In the genomic region with DNA sequence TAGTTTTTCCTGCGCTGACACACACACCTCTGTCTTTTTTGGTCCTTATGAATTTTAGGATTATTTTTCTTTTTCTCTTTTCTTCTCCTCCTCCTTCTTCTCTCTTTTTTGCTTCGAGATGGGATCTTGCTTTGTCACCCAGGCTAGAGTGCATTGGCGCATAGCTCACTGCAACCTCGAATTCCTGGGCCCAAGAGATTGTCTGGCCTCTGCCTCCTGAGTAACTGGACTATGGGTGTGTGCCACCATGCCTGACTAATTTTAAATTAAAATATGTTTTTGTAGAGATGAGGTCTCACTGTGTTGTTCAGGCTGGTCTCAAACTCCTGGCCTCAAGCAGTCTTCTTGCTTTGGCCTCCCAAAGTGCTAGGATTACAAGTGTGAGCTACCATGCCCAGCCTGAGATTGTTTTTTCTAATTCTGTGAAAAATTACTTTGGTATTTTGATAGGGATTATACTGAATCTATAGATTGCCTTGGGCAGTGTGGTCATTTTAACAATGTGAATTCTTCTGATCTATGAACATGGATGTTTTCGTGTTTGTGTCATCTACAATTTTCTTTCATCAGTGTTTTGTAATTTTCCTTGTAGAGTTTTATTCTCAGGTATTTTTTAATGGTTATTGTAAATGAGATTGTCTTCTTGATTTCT, we compare ENCODE assay signal across 1 cellular context.
TF ChIP-seq lines count a peak whose summit lies in the region.

No MANE protein-coding gene starts in this region.

TF ChIP-seq in K562, 482 proteins besides CTCF, POLR2A, EP300 and RAD21:
- TF ChIP-seq, protein P1, sequence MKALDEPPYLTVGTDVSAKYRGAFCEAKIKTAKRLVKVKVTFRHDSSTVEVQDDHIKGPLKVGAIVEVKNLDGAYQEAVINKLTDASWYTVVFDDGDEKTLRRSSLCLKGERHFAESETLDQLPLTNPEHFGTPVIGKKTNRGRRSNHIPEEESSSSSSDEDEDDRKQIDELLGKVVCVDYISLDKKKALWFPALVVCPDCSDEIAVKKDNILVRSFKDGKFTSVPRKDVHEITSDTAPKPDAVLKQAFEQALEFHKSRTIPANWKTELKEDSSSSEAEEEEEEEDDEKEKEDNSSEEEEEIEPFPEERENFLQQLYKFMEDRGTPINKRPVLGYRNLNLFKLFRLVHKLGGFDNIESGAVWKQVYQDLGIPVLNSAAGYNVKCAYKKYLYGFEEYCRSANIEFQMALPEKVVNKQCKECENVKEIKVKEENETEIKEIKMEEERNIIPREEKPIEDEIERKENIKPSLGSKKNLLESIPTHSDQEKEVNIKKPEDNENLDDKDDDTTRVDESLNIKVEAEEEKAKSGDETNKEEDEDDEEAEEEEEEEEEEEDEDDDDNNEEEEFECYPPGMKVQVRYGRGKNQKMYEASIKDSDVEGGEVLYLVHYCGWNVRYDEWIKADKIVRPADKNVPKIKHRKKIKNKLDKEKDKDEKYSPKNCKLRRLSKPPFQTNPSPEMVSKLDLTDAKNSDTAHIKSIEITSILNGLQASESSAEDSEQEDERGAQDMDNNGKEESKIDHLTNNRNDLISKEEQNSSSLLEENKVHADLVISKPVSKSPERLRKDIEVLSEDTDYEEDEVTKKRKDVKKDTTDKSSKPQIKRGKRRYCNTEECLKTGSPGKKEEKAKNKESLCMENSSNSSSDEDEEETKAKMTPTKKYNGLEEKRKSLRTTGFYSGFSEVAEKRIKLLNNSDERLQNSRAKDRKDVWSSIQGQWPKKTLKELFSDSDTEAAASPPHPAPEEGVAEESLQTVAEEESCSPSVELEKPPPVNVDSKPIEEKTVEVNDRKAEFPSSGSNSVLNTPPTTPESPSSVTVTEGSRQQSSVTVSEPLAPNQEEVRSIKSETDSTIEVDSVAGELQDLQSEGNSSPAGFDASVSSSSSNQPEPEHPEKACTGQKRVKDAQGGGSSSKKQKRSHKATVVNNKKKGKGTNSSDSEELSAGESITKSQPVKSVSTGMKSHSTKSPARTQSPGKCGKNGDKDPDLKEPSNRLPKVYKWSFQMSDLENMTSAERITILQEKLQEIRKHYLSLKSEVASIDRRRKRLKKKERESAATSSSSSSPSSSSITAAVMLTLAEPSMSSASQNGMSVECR (CRISPR knock-in tag; IDR thresholded peaks at IDR 0.05) = no peak
- TF ChIP-seq RFX5 (IDR thresholded peaks at IDR 0.05; ENCODE audit: low read depth, low read length) = no peak
- TF ChIP-seq, protein P2, sequence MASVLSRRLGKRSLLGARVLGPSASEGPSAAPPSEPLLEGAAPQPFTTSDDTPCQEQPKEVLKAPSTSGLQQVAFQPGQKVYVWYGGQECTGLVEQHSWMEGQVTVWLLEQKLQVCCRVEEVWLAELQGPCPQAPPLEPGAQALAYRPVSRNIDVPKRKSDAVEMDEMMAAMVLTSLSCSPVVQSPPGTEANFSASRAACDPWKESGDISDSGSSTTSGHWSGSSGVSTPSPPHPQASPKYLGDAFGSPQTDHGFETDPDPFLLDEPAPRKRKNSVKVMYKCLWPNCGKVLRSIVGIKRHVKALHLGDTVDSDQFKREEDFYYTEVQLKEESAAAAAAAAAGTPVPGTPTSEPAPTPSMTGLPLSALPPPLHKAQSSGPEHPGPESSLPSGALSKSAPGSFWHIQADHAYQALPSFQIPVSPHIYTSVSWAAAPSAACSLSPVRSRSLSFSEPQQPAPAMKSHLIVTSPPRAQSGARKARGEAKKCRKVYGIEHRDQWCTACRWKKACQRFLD (CRISPR knock-in tag; IDR thresholded peaks at IDR 0.05) = no peak
- TF ChIP-seq NFXL1 (CRISPR knock-in tag; IDR thresholded peaks at IDR 0.05) = no peak
- TF ChIP-seq POLR2B (IDR thresholded peaks at IDR 0.05; ENCODE audit: low read depth, partially characterized antibody) = no peak
- TF ChIP-seq, protein P3, sequence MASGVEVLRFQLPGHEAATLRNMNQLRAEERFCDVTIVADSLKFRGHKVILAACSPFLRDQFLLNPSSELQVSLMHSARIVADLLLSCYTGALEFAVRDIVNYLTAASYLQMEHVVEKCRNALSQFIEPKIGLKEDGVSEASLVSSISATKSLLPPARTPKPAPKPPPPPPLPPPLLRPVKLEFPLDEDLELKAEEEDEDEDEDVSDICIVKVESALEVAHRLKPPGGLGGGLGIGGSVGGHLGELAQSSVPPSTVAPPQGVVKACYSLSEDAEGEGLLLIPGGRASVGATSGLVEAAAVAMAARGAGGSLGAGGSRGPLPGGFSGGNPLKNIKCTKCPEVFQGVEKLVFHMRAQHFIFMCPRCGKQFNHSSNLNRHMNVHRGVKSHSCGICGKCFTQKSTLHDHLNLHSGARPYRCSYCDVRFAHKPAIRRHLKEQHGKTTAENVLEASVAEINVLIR (CRISPR knock-in tag; IDR thresholded peaks at IDR 0.05) = no peak
- TF ChIP-seq, protein P4, sequence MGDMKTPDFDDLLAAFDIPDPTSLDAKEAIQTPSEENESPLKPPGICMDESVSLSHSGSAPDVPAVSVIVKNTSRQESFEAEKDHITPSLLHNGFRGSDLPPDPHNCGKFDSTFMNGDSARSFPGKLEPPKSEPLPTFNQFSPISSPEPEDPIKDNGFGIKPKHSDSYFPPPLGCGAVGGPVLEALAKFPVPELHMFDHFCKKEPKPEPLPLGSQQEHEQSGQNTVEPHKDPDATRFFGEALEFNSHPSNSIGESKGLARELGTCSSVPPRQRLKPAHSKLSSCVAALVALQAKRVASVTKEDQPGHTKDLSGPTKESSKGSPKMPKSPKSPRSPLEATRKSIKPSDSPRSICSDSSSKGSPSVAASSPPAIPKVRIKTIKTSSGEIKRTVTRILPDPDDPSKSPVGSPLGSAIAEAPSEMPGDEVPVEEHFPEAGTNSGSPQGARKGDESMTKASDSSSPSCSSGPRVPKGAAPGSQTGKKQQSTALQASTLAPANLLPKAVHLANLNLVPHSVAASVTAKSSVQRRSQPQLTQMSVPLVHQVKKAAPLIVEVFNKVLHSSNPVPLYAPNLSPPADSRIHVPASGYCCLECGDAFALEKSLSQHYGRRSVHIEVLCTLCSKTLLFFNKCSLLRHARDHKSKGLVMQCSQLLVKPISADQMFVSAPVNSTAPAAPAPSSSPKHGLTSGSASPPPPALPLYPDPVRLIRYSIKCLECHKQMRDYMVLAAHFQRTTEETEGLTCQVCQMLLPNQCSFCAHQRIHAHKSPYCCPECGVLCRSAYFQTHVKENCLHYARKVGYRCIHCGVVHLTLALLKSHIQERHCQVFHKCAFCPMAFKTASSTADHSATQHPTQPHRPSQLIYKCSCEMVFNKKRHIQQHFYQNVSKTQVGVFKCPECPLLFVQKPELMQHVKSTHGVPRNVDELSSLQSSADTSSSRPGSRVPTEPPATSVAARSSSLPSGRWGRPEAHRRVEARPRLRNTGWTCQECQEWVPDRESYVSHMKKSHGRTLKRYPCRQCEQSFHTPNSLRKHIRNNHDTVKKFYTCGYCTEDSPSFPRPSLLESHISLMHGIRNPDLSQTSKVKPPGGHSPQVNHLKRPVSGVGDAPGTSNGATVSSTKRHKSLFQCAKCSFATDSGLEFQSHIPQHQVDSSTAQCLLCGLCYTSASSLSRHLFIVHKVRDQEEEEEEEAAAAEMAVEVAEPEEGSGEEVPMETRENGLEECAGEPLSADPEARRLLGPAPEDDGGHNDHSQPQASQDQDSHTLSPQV (IDR thresholded peaks at IDR 0.05) = no peak
- TF ChIP-seq PHB2 (IDR thresholded peaks at IDR 0.05; ENCODE audit: low read depth) = no peak
- no peak for TF ChIP-seq TCF7 (IDR thresholded peaks at IDR 0.05; ENCODE audit: borderline replicate concordance)
- no peak for TF ChIP-seq HDAC6 (IDR thresholded peaks at IDR 0.05; ENCODE audit: low read depth, low read length)
- TF ChIP-seq NR2C2 (CRISPR knock-in tag; IDR thresholded peaks at IDR 0.05) = no peak
- no peak for TF ChIP-seq NR2C2 (tag; IDR thresholded peaks at IDR 0.05)
- TF ChIP-seq, protein P5, sequence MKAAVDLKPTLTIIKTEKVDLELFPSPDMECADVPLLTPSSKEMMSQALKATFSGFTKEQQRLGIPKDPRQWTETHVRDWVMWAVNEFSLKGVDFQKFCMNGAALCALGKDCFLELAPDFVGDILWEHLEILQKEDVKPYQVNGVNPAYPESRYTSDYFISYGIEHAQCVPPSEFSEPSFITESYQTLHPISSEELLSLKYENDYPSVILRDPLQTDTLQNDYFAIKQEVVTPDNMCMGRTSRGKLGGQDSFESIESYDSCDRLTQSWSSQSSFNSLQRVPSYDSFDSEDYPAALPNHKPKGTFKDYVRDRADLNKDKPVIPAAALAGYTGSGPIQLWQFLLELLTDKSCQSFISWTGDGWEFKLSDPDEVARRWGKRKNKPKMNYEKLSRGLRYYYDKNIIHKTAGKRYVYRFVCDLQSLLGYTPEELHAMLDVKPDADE (conservative IDR thresholded peaks at IDR 0.05; ENCODE audit: control insufficient read depth, low read depth, low read length) = no peak
- TF ChIP-seq, protein P6, sequence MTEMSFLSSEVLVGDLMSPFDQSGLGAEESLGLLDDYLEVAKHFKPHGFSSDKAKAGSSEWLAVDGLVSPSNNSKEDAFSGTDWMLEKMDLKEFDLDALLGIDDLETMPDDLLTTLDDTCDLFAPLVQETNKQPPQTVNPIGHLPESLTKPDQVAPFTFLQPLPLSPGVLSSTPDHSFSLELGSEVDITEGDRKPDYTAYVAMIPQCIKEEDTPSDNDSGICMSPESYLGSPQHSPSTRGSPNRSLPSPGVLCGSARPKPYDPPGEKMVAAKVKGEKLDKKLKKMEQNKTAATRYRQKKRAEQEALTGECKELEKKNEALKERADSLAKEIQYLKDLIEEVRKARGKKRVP (CRISPR knock-in tag; IDR thresholded peaks at IDR 0.05) = no peak
- no peak for TF ChIP-seq ZSCAN32 (CRISPR knock-in tag; IDR thresholded peaks at IDR 0.05)
- TF ChIP-seq ZKSCAN3 (CRISPR knock-in tag; IDR thresholded peaks at IDR 0.05) = no peak
- TF ChIP-seq PHB (CRISPR knock-in tag; IDR thresholded peaks at IDR 0.05) = no peak
- TF ChIP-seq ZNF324 (CRISPR knock-in tag; IDR thresholded peaks at IDR 0.05) = no peak
- no peak for TF ChIP-seq ESRRB (CRISPR knock-in tag; IDR thresholded peaks at IDR 0.05; ENCODE audit: borderline replicate concordance)
- TF ChIP-seq ZNF41 (CRISPR knock-in tag; conservative IDR thresholded peaks at IDR 0.05) = no peak
